Comparison of ENCODE assay signal across 22 cellular contexts in the genomic region with DNA sequence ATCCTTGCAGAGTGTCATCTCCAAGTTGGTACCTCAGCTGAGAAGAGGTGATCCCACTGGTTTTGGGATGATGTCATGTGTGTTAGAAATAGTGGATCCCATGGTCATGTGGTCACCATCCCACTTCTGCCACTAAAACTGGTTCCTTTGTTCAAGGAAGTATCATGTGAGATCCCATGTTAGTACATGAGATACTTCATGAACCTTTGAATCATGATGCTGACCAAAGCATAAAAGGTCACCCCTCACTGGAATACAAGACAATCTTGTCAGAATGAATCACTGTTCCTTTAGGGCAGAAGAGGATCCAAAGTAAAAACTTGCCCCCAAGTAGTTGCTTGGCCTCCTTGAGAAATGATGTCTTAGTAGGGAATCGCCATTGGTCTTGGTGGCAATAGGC.
DNase-seq lines count a peak whose midpoint lies in the region; ATAC-seq, FAIRE-seq and TF ChIP-seq lines count a peak whose summit lies in the region.
"Had no signal": no experiment of that assay in that cellular context is flagged by ENCODE, and none has a peak within 500 bp of the region (broad histone marks: within the 10 kb centered on the region; RNA-seq: fewer than 3 reads in every experiment).

No MANE protein-coding gene starts in this region.

- peak overlapping the region; percentile 42; the same call in 1 of the 2 replicates for H3K4ac ChIP-seq in IMR-90 (ENCODE audit: low read depth, low read length)

- H3K9ac ChIP-seq in IMR-90 (ENCODE audit: low read depth, low read length), result no peak overlapping the region
- H3K9ac ChIP-seq: BLaER1 had no signal

- no peak overlapping the region for H2AFZ ChIP-seq in IMR-90 (replicated peaks; ENCODE audit: low read length, poor library complexity)

- POLR2A ChIA-PET in IMR-90 (lab: Charles Lee; ENCODE audit: unreplicated experiment) (no interaction called here), GM10248 (lab: Yijun Ruan, JAX) (no interaction called here)

- no TSS peak for BruUV-seq in IMR-90 (replicated peaks; lab: Mats Ljungman, UMichigan)

- H3K36me3 ChIP-seq in IMR-90 (ENCODE audit: control insufficient read depth, insufficient read depth, low read length), result no peaks in the 10 kb centered on the region
- H3K36me3 ChIP-seq: BE2C, BLaER1 had no signal

- peak overlapping the region; percentile 3 for H2BK5ac ChIP-seq in IMR-90 (ENCODE audit: low read depth, low read length, poor library complexity, severe bottlenecking)

- dilution Hi-C loops in IMR-90 (cut with HindIII; ENCODE audit: low sequenced_read_pairs, unreplicated experiment), result no loop called here

- in situ Hi-C loops in IMR-90 (cut with MboI; ENCODE audit: low sequenced_read_pairs), result loop anchor here (5.0 kb wide), 2 partner anchors 172 to 957 kb away; no protein-coding TSS in a partner anchor
- in situ Hi-C loops in SK-MEL-5 (cut with HindIII; ENCODE audit: low pct_unique_long_range_greater_than_20kb, low sequenced_read_pairs), result no loop called here

- H3K27ac ChIP-seq in IMR-90 (ENCODE audit: insufficient read depth, low read length), result no peak overlapping the region
- H3K27ac ChIP-seq: BLaER1 had no signal

- TF ChIP-seq POLR2A in IMR-90 (IDR thresholded peaks at IDR 0.05; ENCODE audit: low read depth, low read length), result no peak

- intact Hi-C loops in IMR-90 (cut with micrococcal nuclease), result loop anchor here (10.0 kb wide), 1 partner anchor 614 kb away; no protein-coding TSS in a partner anchor

- H3K27me3 ChIP-seq in IMR-90 (ENCODE audit: control insufficient read depth, insufficient read depth, low read length), result no peaks in the 10 kb centered on the region
- H3K27me3 ChIP-seq: BE2C, BLaER1 had no signal

- peak overlapping the region; percentile 66; the same call in 1 of the 2 replicates for H3K18ac ChIP-seq in IMR-90 (ENCODE audit: low read depth, low read length)

- peak overlapping the region; percentile 30; the same call in 1 of the 2 replicates for H4K5ac ChIP-seq in IMR-90 (ENCODE audit: low read depth, low read length)

- H3K56ac ChIP-seq in IMR-90 (ENCODE audit: extremely low read depth, insufficient read depth, low read length), result no peak overlapping the region

- peak overlapping the region; percentile 56 for H2BK120ac ChIP-seq in IMR-90 (ENCODE audit: low read depth, low read length)

- H3K4me2 ChIP-seq in IMR-90 (ENCODE audit: low read depth, low read length), result no peak overlapping the region
- H3K4me2 ChIP-seq: BLaER1 had no signal

- FAIRE-seq in urothelium cell line (lab: Jason Lieb, UNC), result peak; percentile 55
- FAIRE-seq: A204.1, G401.6, GM12878, GM19239 had no signal

- H3K4me3 ChIP-seq in IMR-90 (ENCODE audit: insufficient read depth, low read depth, low read length), result no peak overlapping the region
- H3K4me3 ChIP-seq: BLaER1, GM12878 had no signal

- CTCF ChIA-PET in IMR-90 (lab: Yijun Ruan, JAX), result interaction anchor here (1.3 kb wide), 1 partner anchor 974 kb away, joined by 5 read pairs; no protein-coding TSS in a partner anchor
- CTCF ChIA-PET in GM10248 (lab: Yijun Ruan, JAX), result no interaction called here

- no peaks in the 10 kb centered on the region for H4K20me1 ChIP-seq in IMR-90 (ENCODE audit: insufficient read depth, low read length)
- H4K20me1 ChIP-seq: BLaER1 had no signal

- H4K8ac ChIP-seq in IMR-90 (ENCODE audit: low read depth in 2 of 2, low read length in 2 of 2), result peak overlapping the region in 1 of 2 experiments; percentile 33; a peak in 1 of 4 replicates

- H2BK15ac ChIP-seq in IMR-90 (ENCODE audit: low read depth, low read length), result peak overlapping the region; percentile 85; the same call in 1 of the 3 replicates

- no peak overlapping the region for H3K23ac ChIP-seq in IMR-90 (ENCODE audit: low read depth, low read length)

- peak overlapping the region; percentile 14 for H4K91ac ChIP-seq in IMR-90 (ENCODE audit: insufficient read depth, low read depth, low read length)

- no peaks in the 10 kb centered on the region for H3K79me1 ChIP-seq in IMR-90 (ENCODE audit: low read depth in 1 of 2, low read length in 2 of 2)

- 0 out of 2 replicates have a peak overlapping the region, but pooled peaks have one; percentile 2 for H2AK5ac ChIP-seq in IMR-90 (ENCODE audit: low read depth, low read length)

- peak overlapping the region; percentile 88; the same call in 1 of the 2 replicates for H2BK20ac ChIP-seq in IMR-90 (ENCODE audit: low read depth, low read length)

- no peaks in the 10 kb centered on the region for H3K9me3 ChIP-seq in IMR-90 (ENCODE audit: control insufficient read depth, insufficient read depth, low read length)
- H3K9me3 ChIP-seq: BE2C, BLaER1 had no signal

- peak overlapping the region; percentile 17; the same call in 1 of the 2 replicates for H3K14ac ChIP-seq in IMR-90 (replicated peaks; ENCODE audit: low read depth, low read length)

- no peak for TF ChIP-seq RAD21 in IMR-90 (IDR thresholded peaks at IDR 0.05; ENCODE audit: low read length)

- H3K9me1 ChIP-seq in IMR-90 (ENCODE audit: insufficient read depth, low read length), result 0 out of 2 replicates have a peak, but pooled peaks cover 3% of the 10 kb centered on the region

- no peak for DNase-seq in IMR-90
- peak; percentile 54 for DNase-seq in SK-MEL-5 (ENCODE audit: low read depth, low spot score)
- DNase-seq in urothelium cell line (ENCODE audit: low spot score), result no peak
- DNase-seq in NCI-H524 (lab: John Stamatoyannopoulos, UW), result no peak
- no peak for DNase-seq in GM10248 (ENCODE audit: extremely low spot score)
- DNase-seq: 8988T; ACHN; BE2C; C1 segment of cervical spinal cord; CD4-positive, alpha-beta memory T cell; CD4-positive, CD25-positive, alpha-beta regulatory T cell; CD8-positive, alpha-beta memory T cell; COR-L47; DMS 273 treated with DMSO at 0.1 percent for 48 hours; DMS153; DMS79 treated with DMSO at 0.1 percent for 48 hours; GF-D8 had no signal

- H3K4me1 ChIP-seq in IMR-90 (ENCODE audit: control insufficient read depth, insufficient read depth, low read length), result peaks cover 4% of the 10 kb centered on the region; the same call in 1 of the 2 replicates
- H3K4me1 ChIP-seq: BE2C, BLaER1 had no signal

- no peak for ATAC-seq in IMR-90 (ENCODE audit: low read depth)

- H2AK9ac ChIP-seq in IMR-90 (replicated peaks; ENCODE audit: low read depth, low read length, poor library complexity), result no peak overlapping the region

- TF ChIP-seq CTCF in IMR-90 (conservative IDR thresholded peaks at IDR 0.05; ENCODE audit: low read depth, low read length), result no peak
- TF ChIP-seq CTCF in GM10248 (IDR thresholded peaks at IDR 0.05; ENCODE audit: control extremely low read depth, extremely low read depth, low read depth, missing control alignments), result no peak

- WGBS in IMR-90 (ENCODE audit: extremely low coverage in 2 of 2, insufficient read length in 1 of 2), 2 experiments, result no CpG with 5 or more reads among the region's 1 CpG

TF ChIP-seq in IMR-90, 13 proteins besides CTCF, POLR2A, EP300 and RAD21:
- TF ChIP-seq MAZ (IDR thresholded peaks at IDR 0.05; ENCODE audit: borderline replicate concordance, low read depth, low read length), result no peak
- no peak for TF ChIP-seq MXI1 (IDR thresholded peaks at IDR 0.05; ENCODE audit: borderline replicate concordance, low read depth, low read length)
- TF ChIP-seq NFE2L2 (IDR thresholded peaks at IDR 0.05; ENCODE audit: low read depth, low read length), result no peak
- TF ChIP-seq SMC3 (IDR thresholded peaks at IDR 0.05; ENCODE audit: low read depth, low read length), result no peak
- TF ChIP-seq RCOR1 (IDR thresholded peaks at IDR 0.05; ENCODE audit: insufficient replicate concordance, low read length), result no peak
- TF ChIP-seq BHLHE40 (IDR thresholded peaks at IDR 0.05; ENCODE audit: low read depth, low read length), result no peak
- TF ChIP-seq, protein P1, sequence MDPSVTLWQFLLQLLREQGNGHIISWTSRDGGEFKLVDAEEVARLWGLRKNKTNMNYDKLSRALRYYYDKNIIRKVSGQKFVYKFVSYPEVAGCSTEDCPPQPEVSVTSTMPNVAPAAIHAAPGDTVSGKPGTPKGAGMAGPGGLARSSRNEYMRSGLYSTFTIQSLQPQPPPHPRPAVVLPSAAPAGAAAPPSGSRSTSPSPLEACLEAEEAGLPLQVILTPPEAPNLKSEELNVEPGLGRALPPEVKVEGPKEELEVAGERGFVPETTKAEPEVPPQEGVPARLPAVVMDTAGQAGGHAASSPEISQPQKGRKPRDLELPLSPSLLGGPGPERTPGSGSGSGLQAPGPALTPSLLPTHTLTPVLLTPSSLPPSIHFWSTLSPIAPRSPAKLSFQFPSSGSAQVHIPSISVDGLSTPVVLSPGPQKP (IDR thresholded peaks at IDR 0.05; ENCODE audit: borderline replicate concordance, low read depth, low read length), result no peak
- no peak for TF ChIP-seq CHD1 (IDR thresholded peaks at IDR 0.05; ENCODE audit: low read depth, low read length)
- no peak for TF ChIP-seq RFX5 (IDR thresholded peaks at IDR 0.05; ENCODE audit: low read depth, low read length)
- TF ChIP-seq MAFK (IDR thresholded peaks at IDR 0.05; ENCODE audit: low read depth, low read length), result no peak
